Comparison of ENCODE assay signal across 24 cellular contexts in the genomic region with DNA sequence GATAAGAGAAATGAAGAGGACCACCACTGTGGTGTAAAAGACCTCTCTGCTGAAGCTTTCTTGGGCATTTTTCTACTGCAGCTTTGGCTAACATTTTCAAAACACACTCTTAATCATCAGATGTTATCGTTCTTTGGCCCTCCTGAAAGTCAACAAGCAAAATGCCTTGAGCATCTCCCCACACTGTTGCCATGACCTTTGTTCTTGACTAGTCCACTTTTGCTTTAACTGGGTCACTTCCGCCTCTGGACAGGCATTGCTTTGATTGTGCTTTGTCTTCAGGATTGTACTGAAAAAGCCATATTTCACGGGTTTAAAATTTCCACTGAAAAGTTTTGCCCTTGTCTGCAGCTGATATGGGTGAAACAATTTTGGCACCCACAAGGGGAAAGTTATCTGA.
"Had no signal": no experiment of that assay in that cellular context is flagged by ENCODE, and none has a peak within 500 bp of the region (broad histone marks: within the 10 kb centered on the region; RNA-seq: fewer than 3 reads in every experiment).

No MANE protein-coding gene starts in this region.

- H3K4me1 ChIP-seq: colonic mucosa, esophagus muscularis mucosa, gastrocnemius medialis, heart right ventricle, left lung, lower lobe of right lung had no signal

- FAIRE-seq: endothelial cell of umbilical vein, islet of Langerhans, keratinocyte had no signal

- H3K4me3 ChIP-seq: colonic mucosa, esophagus muscularis mucosa, gastrocnemius medialis, heart right ventricle, left lung, lower lobe of right lung, mucosa of descending colon had no signal

- H3K27me3 ChIP-seq: colonic mucosa, esophagus muscularis mucosa, gastrocnemius medialis, left lung had no signal

- H3K27ac ChIP-seq: colonic mucosa, esophagus muscularis mucosa, gastrocnemius medialis, heart right ventricle, left lung, lower lobe of right lung had no signal

- ATAC-seq: effector memory CD8-positive, alpha-beta T cell; gastrocnemius medialis; heart right ventricle; left cardiac atrium; left lung; left ventricle myocardium superior; lower lobe of right lung; mucosa of descending colon; naive thymus-derived CD8-positive, alpha-beta T cell had no signal

- H3K9me3 ChIP-seq: colonic mucosa, gastrocnemius medialis, lower lobe of right lung, mucosa of descending colon had no signal

- DNase-seq: colonic mucosa; cortex of kidney; effector CD8-positive, alpha-beta T cell; effector memory CD8-positive, alpha-beta T cell; endodermal cell; foreskin fibroblast; foreskin melanocyte; gastrocnemius medialis; glutamatergic neuron; head of caudate nucleus; heart right ventricle; hippocampal formation; left cardiac atrium; left lung; left ventricle myocardium superior; lower lobe of right lung; mesenchymal stem cell; mucosa of descending colon; naive B cell; naive thymus-derived CD8-positive, alpha-beta T cell had no signal

- H3K36me3 ChIP-seq: colonic mucosa, esophagus muscularis mucosa, gastrocnemius medialis, heart right ventricle, left lung, lower lobe of right lung had no signal
